11 cellular contexts compared by ENCODE assay signal in the genomic region with DNA sequence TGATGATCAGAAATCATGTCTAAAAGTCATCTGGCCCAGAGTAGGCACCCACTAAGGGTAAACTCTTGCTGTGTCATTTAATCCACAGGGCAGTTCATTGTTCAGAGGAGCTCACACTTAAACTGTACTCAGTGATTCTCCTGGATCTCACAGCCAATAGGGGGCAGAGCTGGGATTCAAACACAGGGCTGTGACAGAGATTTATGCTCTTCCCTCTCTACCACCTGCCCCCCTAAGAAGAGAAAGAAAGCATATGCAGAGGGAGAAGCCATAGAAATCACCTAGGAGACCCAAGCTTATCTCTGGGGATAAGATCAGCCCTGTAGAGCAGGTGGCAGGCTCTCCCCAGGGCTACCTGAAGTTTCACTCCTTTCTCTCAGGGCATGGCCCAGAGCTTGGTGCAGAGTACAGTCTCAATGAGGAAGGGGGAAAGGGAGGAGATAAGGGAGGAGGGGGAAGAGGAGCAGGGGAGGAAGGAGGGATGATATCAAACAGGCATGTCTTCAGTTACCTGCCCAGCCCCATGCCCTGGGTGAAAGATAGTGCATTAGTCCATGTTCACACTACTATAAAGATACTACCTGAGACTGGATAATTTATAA. TPM values are rescaled to one million over a fixed set of nuclear protein-coding genes. Genes with fewer than 3 reads are reported as not detected.
DNase-seq lines count a peak whose midpoint lies in the region; ATAC-seq and TF ChIP-seq lines count a peak whose summit lies in the region.
"Had no signal": no experiment of that assay in that cellular context is flagged by ENCODE, and none has a peak within 500 bp of the region (broad histone marks: within the 10 kb centered on the region; RNA-seq: fewer than 3 reads in every experiment).

No MANE protein-coding gene starts in this region.

- no peaks in the 10 kb centered on the region for H3K9me3 ChIP-seq in WERI-Rb-1 (ENCODE audit: severe bottlenecking)

- ATAC-seq in HG03045 (IDR thresholded peaks at IDR 0.05; ENCODE audit: unreplicated experiment) = no peak
- ATAC-seq: esophagus mucosa had no signal

- H3K4me3 ChIP-seq in WERI-Rb-1 (ENCODE audit: low read depth, low read length) = no peak overlapping the region

- no peaks in the 10 kb centered on the region for H3K27me3 ChIP-seq in WERI-Rb-1 (ENCODE audit: insufficient read depth, low read depth, severe bottlenecking)

- peak; percentile 51; the same call in 1 of the 2 replicates for TF ChIP-seq CTCF in WERI-Rb-1 (IDR thresholded peaks at IDR 0.05; ENCODE audit: low read depth, low read length)

- peak; percentile 80 for DNase-seq in D341Med (ENCODE audit: low spot score)
- DNase-seq in LHCN-M2 (ENCODE audit: low read depth) = peak; percentile 17
- DNase-seq in WERI-Rb-1 = peak; percentile 93
- DNase-seq in left kidney (ENCODE audit: low read depth, low spot score) = peak; percentile 67
- DNase-seq in activated CD4-positive, alpha-beta T cell treated with anti-CD3 and anti-CD28 coated beads, Interleukin-2, amount 50 U/mL, for 48 hours = no peak
- DNase-seq in GF-D8 (lab: John Stamatoyannopoulos, UW) = no peak
- DNase-seq in SIG-M5 (lab: John Stamatoyannopoulos, UW) = no peak
- DNase-seq: NK-92 treated with Interleukin-12 subunit alpha and Interleukin-12 subunit beta, amount 100 ng/mL, for 24 hours; right cardiac atrium had no signal

- H3K27ac ChIP-seq in WERI-Rb-1 = peak overlapping the region; percentile 90

- no peaks in the 10 kb centered on the region for H3K36me3 ChIP-seq in WERI-Rb-1

RNA-seq across cellular contexts. Expression of a gene that starts 51.8 kb away (rescaled TPM):
- total RNA-seq in LHCN-M2 (2014; rRNA removed) = 60.7 and 70.3 TPM in 2 replicates
- polyA plus RNA-seq in LHCN-M2 (2012) = 26.7 TPM

Comparison
In these comparisons a context has a peak if more than half of its experiments do, and no peak if none do; other contexts are left out.
1. DNase-seq: peak in D341Med (single experiment), LHCN-M2 (single experiment), WERI-Rb-1 (single experiment) and left kidney (single experiment); none in activated CD4-positive, alpha-beta T cell treated with anti-CD3 and anti-CD28 coated beads, Interleukin-2, amount 50 U/mL, for 48 hours (0 of 2), GF-D8 (single experiment) and SIG-M5 (single experiment).